8 cellular contexts compared by ENCODE assay signal in genomic region chr1:173190101-173190895, GRCh38. TPM values are rescaled to one million over a fixed set of nuclear protein-coding genes. Genes with fewer than 3 reads are reported as not detected.
DNase-seq lines count a peak whose midpoint lies in the region; ATAC-seq and TF ChIP-seq lines count a peak whose summit lies in the region.

No MANE protein-coding gene starts in this region.

- H3K9me3 ChIP-seq in hepatocyte (ENCODE audit: low read depth) = no peaks in the 10 kb centered on the region

- H3K27me3 ChIP-seq in hepatocyte = no peaks in the 10 kb centered on the region

- DNase-seq in AML-193 (lab: John Stamatoyannopoulos, UW) (peak; percentile 56 to 69), amygdala (lab: John Stamatoyannopoulos, UW) (peak in 46 of 56 donors; percentile 2 to 84 (median 36)), hepatocyte (ENCODE audit: low spot score) (peak; percentile 80), smooth muscle cell of the brain vasculature (ENCODE audit: low read depth, low spot score) (peak; percentile 67)
- DNase-seq in activated CD4-positive, alpha-beta T cell treated with anti-CD3 and anti-CD28 coated beads for 4 hours = no peak

- peak overlapping the region; percentile 58 for H3K27ac ChIP-seq in hepatocyte

- ATAC-seq in HG03442 (IDR thresholded peaks at IDR 0.05; ENCODE audit: unreplicated experiment) (no peak), HG03135 (IDR thresholded peaks at IDR 0.05; ENCODE audit: unreplicated experiment) (no peak)

- no peak for TF ChIP-seq EP300 in Ishikawa (IDR thresholded peaks at IDR 0.05; ENCODE audit: borderline replicate concordance)

- H3K9me2 ChIP-seq in hepatocyte (replicated peaks; ENCODE audit: insufficient read depth) = no peaks in the 10 kb centered on the region

- no peaks in the 10 kb centered on the region for H3K36me3 ChIP-seq in hepatocyte (replicated peaks; ENCODE audit: insufficient read depth, low read depth)

- H4K20me1 ChIP-seq in hepatocyte (ENCODE audit: insufficient read depth, poor library complexity, severe bottlenecking) = no peaks in the 10 kb centered on the region

- TF ChIP-seq CTCF in hepatocyte (IDR thresholded peaks at IDR 0.05; ENCODE audit: poor library complexity) = no peak

- TF ChIP-seq RAD21 in Ishikawa (IDR thresholded peaks at IDR 0.05; ENCODE audit: low read depth) = no peak

- H2AFZ ChIP-seq in hepatocyte = no peak overlapping the region

- no peak overlapping the region for H3K4me3 ChIP-seq in hepatocyte

- 65% methylated on average over 10 of the region's 10 CpGs for WGBS in hepatocyte (ENCODE audit: low lambda C conversion rate, missing lambda C conversion rate)

- H3K79me2 ChIP-seq in hepatocyte = no peaks in the 10 kb centered on the region

- H3K4me2 ChIP-seq in hepatocyte = no peak overlapping the region

- H3K4me1 ChIP-seq in hepatocyte (ENCODE audit: insufficient read depth) = no peaks in the 10 kb centered on the region

TF ChIP-seq in Ishikawa, 13 proteins besides CTCF, POLR2A, EP300 and RAD21:
- TF ChIP-seq NFIC (IDR thresholded peaks at IDR 0.05) = peak; percentile 72
- no peak for TF ChIP-seq CREB1 (IDR thresholded peaks at IDR 0.05; ENCODE audit: low read depth)
- no peak for TF ChIP-seq TAF1 (IDR thresholded peaks at IDR 0.05; ENCODE audit: low read depth)
- no peak for TF ChIP-seq YY1 (IDR thresholded peaks at IDR 0.05; ENCODE audit: low read depth)
- 0 out of 2 replicates have a peak, but pooled peaks have one; percentile 13 for TF ChIP-seq USF1 (IDR thresholded peaks at IDR 0.05)
- no peak for TF ChIP-seq TEAD4 (IDR thresholded peaks at IDR 0.05)
- TF ChIP-seq MAX (IDR thresholded peaks at IDR 0.05) = peak; percentile 82
- no peak for TF ChIP-seq FOXM1 (IDR thresholded peaks at IDR 0.05; ENCODE audit: borderline replicate concordance, low read depth)

RNA-seq across cellular contexts. Expression of gene TNFSF4, which starts 16.8 kb away (rescaled TPM):
- total RNA-seq in hepatocyte = 2.6 and 3.9 TPM in 2 replicates
- 0.80 and 1.9 TPM in 2 replicates for polyA plus RNA-seq in hepatocyte

Comparison
In these comparisons a context has a peak if more than half of its experiments do, and no peak if none do; other contexts are left out.
1. DNase-seq: peak in AML-193 (2 of 2), amygdala (46 of 56), hepatocyte (single experiment) and smooth muscle cell of the brain vasculature (single experiment); none in activated CD4-positive, alpha-beta T cell treated with anti-CD3 and anti-CD28 coated beads for 4 hours (0 of 2).